ENCODE assay signal across 22 cellular contexts in genomic region chr10:123143162-123143824, GRCh38. TPM values are rescaled to one million over a fixed set of nuclear protein-coding genes. Genes with fewer than 3 reads are reported as not detected.
DNase-seq lines count a peak whose midpoint lies in the region; ATAC-seq, FAIRE-seq and TF ChIP-seq lines count a peak whose summit lies in the region.
"Had no signal": no experiment of that assay in that cellular context is flagged by ENCODE, and none has a peak within 500 bp of the region (broad histone marks: within the 10 kb centered on the region; RNA-seq: fewer than 3 reads in every experiment).

No MANE protein-coding gene starts in this region.

- POLR2A ChIA-PET in HepG2 (lab: Yijun Ruan, JAX), result no interaction called here

- TF ChIP-seq RAD21 in HepG2 (CRISPR knock-in tag; IDR thresholded peaks at IDR 0.05), result no peak

- no peak for FAIRE-seq in HepG2 (lab: Jason Lieb, UNC)
- FAIRE-seq: D721Med had no signal

- DNase-seq in HepG2 (ENCODE audit: low spot score) (no peak), right lobe of liver (no peak), left kidney (ENCODE audit: low read depth, low spot score) (peak; percentile 49), SHP77 treated with DMSO at 0.1 percent for 48 hours (lab: John Stamatoyannopoulos, UW) (no peak), NCI-H1417 (lab: John Stamatoyannopoulos, UW) (no peak)
- no peak for DNase-seq in activated T-cell treated with anti-CD3 and anti-CD28 coated beads, Interleukin-2, amount 50 U/mL, for 72 hours
- DNase-seq: activated effector memory CD4-positive, alpha-beta T cell treated with anti-CD3 and anti-CD28 coated beads, Interleukin-2, amount 50 U/mL, for 16 hours; islet precursor cell; NCI-H2081 treated with DMSO at 0.1 percent for 48 hours; NCI-H526; OCI-M1; stimulated activated CD4-positive, alpha-beta T cell treated with anti-CD3 and anti-CD28 coated beads, Interleukin-4, amount 100 ng/mL, for 1 hour; thyroid gland had no signal

- no peaks in the 10 kb centered on the region for H3K36me3 ChIP-seq in HepG2 (replicated peaks in 1 of 2; ENCODE audit: control insufficient read depth in 1 of 2, insufficient read depth in 2 of 2, low read length in 2 of 2)
- no peaks in the 10 kb centered on the region for H3K36me3 ChIP-seq in right lobe of liver
- H3K36me3 ChIP-seq: sigmoid colon, thyroid gland had no signal

- TF ChIP-seq EP300 in HepG2 (IDR thresholded peaks at IDR 0.05; ENCODE audit: low read depth in 2 of 2, low read length in 2 of 2), result no peak
- no peak for TF ChIP-seq EP300 in HepG2 (CRISPR knock-in tag; IDR thresholded peaks at IDR 0.05; ENCODE audit: borderline replicate concordance)

- intact Hi-C loops in HepG2 (cut with micrococcal nuclease; ENCODE audit: unreplicated experiment), result no loop called here
- intact Hi-C loops in right lobe of liver (cut with DNase I), result loop anchor here in 1 of 2 donors (10.0 kb wide), 1 partner anchor 242 kb away; no protein-coding TSS in a partner anchor

- peak overlapping the region; percentile 42 to 64 for H3K4me3 Mint-ChIP-seq in activated T-cell treated with anti-CD3 and anti-CD28 coated beads, Interleukin-2, amount 50 U/mL, for 72 hours
- H3K4me3 Mint-ChIP-seq in stimulated activated naive CD8-positive, alpha-beta T cell treated with anti-CD3 and anti-CD28 coated beads, Interleukin-15, Interleukin-2, amounts not matched to agents 100 ng/mL and 50 ng/mL, for 24 hours, result peak overlapping the region; percentile 14
- H3K4me3 Mint-ChIP-seq: activated CD8-positive, alpha-beta T cell treated with anti-CD3 and anti-CD28 coated beads for 36 hours had no signal

- H3K27ac ChIP-seq in HepG2 (ENCODE audit: extremely low read length, insufficient read depth, low read length) (no peak overlapping the region), right lobe of liver (no peak overlapping the region)
- H3K27ac ChIP-seq: coronary artery, epithelial cell of prostate, sigmoid colon, thyroid gland had no signal

- WGBS in HepG2 (ENCODE audit: low lambda C conversion rate), result 30% methylated on average over 30 of the region's 33 CpGs
- WGBS in right lobe of liver (ENCODE audit: insufficient coverage, low coverage, low lambda C conversion rate, missing lambda C conversion rate), result 7% methylated on average over 17 of the region's 33 CpGs

- H3K4me2 ChIP-seq in HepG2 (ENCODE audit: low read depth, low read length), result peak overlapping the region; percentile 33; the same call in 1 of the 2 replicates

- H3K9ac ChIP-seq in HepG2 (ENCODE audit: insufficient read depth, low read depth, low read length), result no peak overlapping the region

- H3K4me1 Mint-ChIP-seq in activated T-cell treated with anti-CD3 and anti-CD28 coated beads, Interleukin-2, amount 50 U/mL, for 72 hours (ENCODE audit: low read depth), result peaks cover 59% of the 10 kb centered on the region
- peaks cover 55% of the 10 kb centered on the region for H3K4me1 Mint-ChIP-seq in stimulated activated naive CD8-positive, alpha-beta T cell treated with anti-CD3 and anti-CD28 coated beads, Interleukin-15, Interleukin-2, amounts not matched to agents 100 ng/mL and 50 ng/mL, for 24 hours (ENCODE audit: low read depth)

- ATAC-seq in HepG2 (no peak), right lobe of liver (no peak), GM18868 (IDR thresholded peaks at IDR 0.05; ENCODE audit: unreplicated experiment) (no peak)
- ATAC-seq in activated T-cell treated with anti-CD3 and anti-CD28 coated beads, Interleukin-2, amount 50 U/mL, for 72 hours (replicated peaks in 1 of 2), result no peak
- ATAC-seq: activated CD8-positive, alpha-beta T cell treated with anti-CD3 and anti-CD28 coated beads for 36 hours had no signal

- H3K9me3 Mint-ChIP-seq in activated T-cell treated with anti-CD3 and anti-CD28 coated beads, Interleukin-2, amount 50 U/mL, for 72 hours, result no peaks in the 10 kb centered on the region
- H3K9me3 Mint-ChIP-seq in stimulated activated naive CD8-positive, alpha-beta T cell treated with anti-CD3 and anti-CD28 coated beads, Interleukin-15, Interleukin-2, amounts not matched to agents 100 ng/mL and 50 ng/mL, for 24 hours, result no peaks in the 10 kb centered on the region
- H3K9me3 Mint-ChIP-seq: activated CD8-positive, alpha-beta T cell treated with anti-CD3 and anti-CD28 coated beads for 36 hours had no signal

- TF ChIP-seq POLR2A in HepG2 (IDR thresholded peaks at IDR 0.05; ENCODE audit: insufficient read depth in 1 of 2, low read depth in 2 of 2, low read length in 2 of 2), result no peak
- no peak for TF ChIP-seq POLR2A in right lobe of liver (IDR thresholded peaks at IDR 0.05)

- no TSS peak for BruUV-seq in HepG2 (replicated peaks; lab: Mats Ljungman, UMichigan)

- H3K4me1 ChIP-seq in HepG2 (ENCODE audit: insufficient read depth, low read length) (peaks cover 56% of the 10 kb centered on the region), right lobe of liver (peaks cover 0 to 34% (median 5%) of the 10 kb centered on the region in 4 donors)

- TF ChIP-seq CTCF in HepG2 (CRISPR knock-in tag; IDR thresholded peaks at IDR 0.05) (no peak), right lobe of liver (IDR thresholded peaks at IDR 0.05) (no peak)

- H3K27me3 ChIP-seq in HepG2 (ENCODE audit: control insufficient read depth in 1 of 2, insufficient read depth in 2 of 2, low read length in 2 of 2) (peaks cover 35 to 89% of the 10 kb centered on the region in 2 experiments), right lobe of liver (peaks cover 27 to 78% of the 10 kb centered on the region in 2 donors)

- in situ Hi-C loops in HepG2 (cut with HindIII; ENCODE audit: extremely low pct_ligation_motif_present, low pct_unique_long_range_greater_than_20kb), result no loop called here

- H3K27me3 Mint-ChIP-seq in activated T-cell treated with anti-CD3 and anti-CD28 coated beads, Interleukin-2, amount 50 U/mL, for 72 hours (ENCODE audit: low read depth), result peaks cover 87% of the 10 kb centered on the region
- H3K27me3 Mint-ChIP-seq in stimulated activated naive CD8-positive, alpha-beta T cell treated with anti-CD3 and anti-CD28 coated beads, Interleukin-15, Interleukin-2, amounts not matched to agents 100 ng/mL and 50 ng/mL, for 24 hours, result peaks cover 84% of the 10 kb centered on the region

- H4K20me1 ChIP-seq in HepG2 (ENCODE audit: insufficient read depth, low read length), result 0 out of 2 replicates have a peak, but pooled peaks cover 2% of the 10 kb centered on the region

- peaks cover 0 to 1% of the 10 kb centered on the region in 2 donors for H3K36me3 Mint-ChIP-seq in activated T-cell treated with anti-CD3 and anti-CD28 coated beads, Interleukin-2, amount 50 U/mL, for 72 hours (ENCODE audit: insufficient read depth in 2 of 2)
- H3K36me3 Mint-ChIP-seq in stimulated activated naive CD8-positive, alpha-beta T cell treated with anti-CD3 and anti-CD28 coated beads, Interleukin-15, Interleukin-2, amounts not matched to agents 100 ng/mL and 50 ng/mL, for 24 hours (ENCODE audit: low read depth), result no peaks in the 10 kb centered on the region

- H3K79me2 ChIP-seq in HepG2 (ENCODE audit: insufficient read depth, low read length), result no peaks in the 10 kb centered on the region

- H3K4me3 ChIP-seq in HepG2 (replicated peaks in 1 of 3; ENCODE audit: insufficient read depth in 1 of 3, low read depth in 2 of 3, low read length in 3 of 3), result peak overlapping the region in 1 of 3 experiments; percentile 14; a peak in 1 of 6 replicates
- H3K4me3 ChIP-seq in right lobe of liver, result no peak overlapping the region
- H3K4me3 ChIP-seq: sigmoid colon, thyroid gland had no signal

- H2AFZ ChIP-seq in HepG2 (ENCODE audit: low read length), result no peak overlapping the region

- CTCF ChIA-PET in HepG2 (lab: Yijun Ruan, JAX; ENCODE audit: low intra/inter-chr PET ratio, low total read pairs), result interaction anchor here (1.3 kb wide), 1 partner anchor 10 kb away, joined by 3 read pairs; no protein-coding TSS in a partner anchor

- H3K27ac Mint-ChIP-seq in activated T-cell treated with anti-CD3 and anti-CD28 coated beads, Interleukin-2, amount 50 U/mL, for 72 hours, result no peak overlapping the region
- H3K27ac Mint-ChIP-seq in stimulated activated naive CD8-positive, alpha-beta T cell treated with anti-CD3 and anti-CD28 coated beads, Interleukin-15, Interleukin-2, amounts not matched to agents 100 ng/mL and 50 ng/mL, for 24 hours, result no peak overlapping the region
- H3K27ac Mint-ChIP-seq: activated CD8-positive, alpha-beta T cell treated with anti-CD3 and anti-CD28 coated beads for 36 hours had no signal

- H3K9me3 ChIP-seq in HepG2 (ENCODE audit: low read length) (no peaks in the 10 kb centered on the region), right lobe of liver (no peaks in the 10 kb centered on the region)
- H3K9me3 ChIP-seq: sigmoid colon, thyroid gland had no signal

RNA-seq across cellular contexts. Expression of gene HMX2, which starts 4.6 kb away (rescaled TPM):
- total RNA-seq in HepG2 (2016; rRNA removed; fragmentation: Illumina TruSeq; extraction: Trizol) (not detected in 2 replicates), right lobe of liver (not detected)
- total RNA-seq in HepG2 (2016; cell fraction: cytosol; rRNA removed; fragmentation: Illumina TruSeq; extraction: Trizol; ENCODE audit: low read depth), result not detected in 2 replicates
- total RNA-seq in HepG2 (2016; cell fraction: insoluble cytoplasmic fraction; rRNA removed; fragmentation: Illumina TruSeq; extraction: Trizol), result not detected in 2 replicates
- total RNA-seq in HepG2 (2016; cell fraction: membrane; rRNA removed; fragmentation: Illumina TruSeq; extraction: Trizol), result not detected in 2 replicates
- not detected in 2 replicates for total RNA-seq in HepG2 (2016; cell fraction: nucleus; rRNA removed; fragmentation: Illumina TruSeq; extraction: Trizol)
- not detected in 2 replicates for polyA plus RNA-seq in HepG2 (2011; rRNA removed)
- 0.04 TPM in 1 of 2 replicates, not detected in the other for polyA plus RNA-seq in HepG2 (2011; cell fraction: cytosol; rRNA removed)
- polyA plus RNA-seq in HepG2 (2011; cell fraction: nucleus; rRNA removed), result not detected in 2 replicates
- not detected in 2 replicates for polyA plus RNA-seq in HepG2 (2012)
- not detected in 2 replicates for polyA plus RNA-seq in HepG2 (2016; cell fraction: cytosol; fragmentation: Illumina TruSeq; extraction: Trizol; ENCODE audit: low read depth)
- not detected in 2 replicates for polyA plus RNA-seq in HepG2 (2016; cell fraction: insoluble cytoplasmic fraction; fragmentation: Illumina TruSeq; extraction: Trizol; ENCODE audit: low read depth)
- polyA plus RNA-seq in HepG2 (2016; cell fraction: membrane; fragmentation: Illumina TruSeq; extraction: Trizol; ENCODE audit: low read depth), result not detected in 2 replicates
- polyA plus RNA-seq in HepG2 (2016; cell fraction: nucleus; fragmentation: Illumina TruSeq; extraction: Trizol; ENCODE audit: insufficient read depth, low read depth), result not detected in 2 replicates
- 0.14 TPM in 1 of 2 replicates, not detected in the other for polyA minus RNA-seq in HepG2 (2011; rRNA and poly(A)+ RNA removed; ENCODE audit: low replicate concordance)
- polyA minus RNA-seq in HepG2 (2011; cell fraction: cytosol; rRNA and poly(A)+ RNA removed), result not detected in 2 replicates
- polyA minus RNA-seq in HepG2 (2011; cell fraction: nucleus; rRNA and poly(A)+ RNA removed), result not detected in 2 replicates
- 1 to 10 TPM in 1 of 2 donors, under 1 TPM in 1; 0.58 to 1.1 TPM for total RNA-seq in activated T-cell treated with anti-CD3 and anti-CD28 coated beads, Interleukin-2, amount 50 U/mL, for 72 hours
- total RNA-seq: glomerular endothelial cell, SK-MEL-5, thyroid gland had no signal

RNA-seq across cellular contexts. Expression of gene HMX3, which starts 7.5 kb away (rescaled TPM):
- total RNA-seq in HepG2 (2016; rRNA removed; fragmentation: Illumina TruSeq; extraction: Trizol) (not detected in 2 replicates), right lobe of liver (not detected)
- total RNA-seq in HepG2 (2016; cell fraction: cytosol; rRNA removed; fragmentation: Illumina TruSeq; extraction: Trizol; ENCODE audit: low read depth), result not detected in 2 replicates
- not detected in 2 replicates for total RNA-seq in HepG2 (2016; cell fraction: insoluble cytoplasmic fraction; rRNA removed; fragmentation: Illumina TruSeq; extraction: Trizol)
- not detected in 2 replicates for total RNA-seq in HepG2 (2016; cell fraction: membrane; rRNA removed; fragmentation: Illumina TruSeq; extraction: Trizol)
- not detected in 2 replicates for total RNA-seq in HepG2 (2016; cell fraction: nucleus; rRNA removed; fragmentation: Illumina TruSeq; extraction: Trizol)
- not detected in 2 replicates for polyA plus RNA-seq in HepG2 (2011; rRNA removed)
- polyA plus RNA-seq in HepG2 (2011; cell fraction: cytosol; rRNA removed), result not detected in 2 replicates
- polyA plus RNA-seq in HepG2 (2011; cell fraction: nucleus; rRNA removed), result not detected in 2 replicates
- polyA plus RNA-seq in HepG2 (2012), result not detected in 2 replicates
- polyA plus RNA-seq in HepG2 (2016; cell fraction: cytosol; fragmentation: Illumina TruSeq; extraction: Trizol; ENCODE audit: low read depth), result not detected in 2 replicates
- not detected in 2 replicates for polyA plus RNA-seq in HepG2 (2016; cell fraction: insoluble cytoplasmic fraction; fragmentation: Illumina TruSeq; extraction: Trizol; ENCODE audit: low read depth)
- polyA plus RNA-seq in HepG2 (2016; cell fraction: membrane; fragmentation: Illumina TruSeq; extraction: Trizol; ENCODE audit: low read depth), result not detected in 2 replicates
- not detected in 2 replicates for polyA plus RNA-seq in HepG2 (2016; cell fraction: nucleus; fragmentation: Illumina TruSeq; extraction: Trizol; ENCODE audit: insufficient read depth, low read depth)
- polyA minus RNA-seq in HepG2 (2011; rRNA and poly(A)+ RNA removed; ENCODE audit: low replicate concordance), result not detected in 2 replicates
- not detected in 2 replicates for polyA minus RNA-seq in HepG2 (2011; cell fraction: cytosol; rRNA and poly(A)+ RNA removed)
- not detected in 2 replicates for polyA minus RNA-seq in HepG2 (2011; cell fraction: nucleus; rRNA and poly(A)+ RNA removed)
- total RNA-seq in activated T-cell treated with anti-CD3 and anti-CD28 coated beads, Interleukin-2, amount 50 U/mL, for 72 hours, result 1 to 10 TPM; 1.2 to 2.0 TPM
- total RNA-seq: glomerular endothelial cell, thyroid gland had no signal

RNA-seq across cellular contexts. Expression of gene BUB3, which starts 10.9 kb away (rescaled TPM):
- 174 and 230 TPM in 2 replicates for total RNA-seq in HepG2 (2016; rRNA removed; fragmentation: Illumina TruSeq; extraction: Trizol)
- 42.5 and 51.9 TPM in 2 replicates for total RNA-seq in HepG2 (2016; cell fraction: cytosol; rRNA removed; fragmentation: Illumina TruSeq; extraction: Trizol; ENCODE audit: low read depth)
- 170 and 239 TPM in 2 replicates for total RNA-seq in HepG2 (2016; cell fraction: insoluble cytoplasmic fraction; rRNA removed; fragmentation: Illumina TruSeq; extraction: Trizol)
- 74.0 and 86.8 TPM in 2 replicates for total RNA-seq in HepG2 (2016; cell fraction: membrane; rRNA removed; fragmentation: Illumina TruSeq; extraction: Trizol)
- total RNA-seq in HepG2 (2016; cell fraction: nucleus; rRNA removed; fragmentation: Illumina TruSeq; extraction: Trizol), result 91.7 and 115 TPM in 2 replicates
- polyA plus RNA-seq in HepG2 (2011; rRNA removed), result 184 and 188 TPM in 2 replicates
- polyA plus RNA-seq in HepG2 (2011; cell fraction: cytosol; rRNA removed), result 121 and 143 TPM in 2 replicates
- 242 and 278 TPM in 2 replicates for polyA plus RNA-seq in HepG2 (2011; cell fraction: nucleus; rRNA removed)
- polyA plus RNA-seq in HepG2 (2012), result 109 and 119 TPM in 2 replicates
- polyA plus RNA-seq in HepG2 (2016; cell fraction: cytosol; fragmentation: Illumina TruSeq; extraction: Trizol; ENCODE audit: low read depth), result 36.9 and 37.0 TPM in 2 replicates
- polyA plus RNA-seq in HepG2 (2016; cell fraction: insoluble cytoplasmic fraction; fragmentation: Illumina TruSeq; extraction: Trizol; ENCODE audit: low read depth), result 215 and 216 TPM in 2 replicates
- polyA plus RNA-seq in HepG2 (2016; cell fraction: membrane; fragmentation: Illumina TruSeq; extraction: Trizol; ENCODE audit: low read depth), result 40.5 and 49.2 TPM in 2 replicates
- polyA plus RNA-seq in HepG2 (2016; cell fraction: nucleus; fragmentation: Illumina TruSeq; extraction: Trizol; ENCODE audit: insufficient read depth, low read depth), result 127 and 140 TPM in 2 replicates
- polyA minus RNA-seq in HepG2 (2011; rRNA and poly(A)+ RNA removed; ENCODE audit: low replicate concordance), result 444 and 777 TPM in 2 replicates
- polyA minus RNA-seq in HepG2 (2011; cell fraction: cytosol; rRNA and poly(A)+ RNA removed), result 107 and 129 TPM in 2 replicates
- polyA minus RNA-seq in HepG2 (2011; cell fraction: nucleus; rRNA and poly(A)+ RNA removed), result 163 and 164 TPM in 2 replicates
- 10 to 100 TPM; 24.1 to 50.9 (median 31.2) TPM for total RNA-seq in right lobe of liver
- 100 to 1,000 TPM; 255 TPM for total RNA-seq in activated T-cell treated with anti-CD3 and anti-CD28 coated beads, Interleukin-2, amount 50 U/mL, for 72 hours
